Comparison of ENCODE assay signal across 8 cellular contexts in the genomic region with DNA sequence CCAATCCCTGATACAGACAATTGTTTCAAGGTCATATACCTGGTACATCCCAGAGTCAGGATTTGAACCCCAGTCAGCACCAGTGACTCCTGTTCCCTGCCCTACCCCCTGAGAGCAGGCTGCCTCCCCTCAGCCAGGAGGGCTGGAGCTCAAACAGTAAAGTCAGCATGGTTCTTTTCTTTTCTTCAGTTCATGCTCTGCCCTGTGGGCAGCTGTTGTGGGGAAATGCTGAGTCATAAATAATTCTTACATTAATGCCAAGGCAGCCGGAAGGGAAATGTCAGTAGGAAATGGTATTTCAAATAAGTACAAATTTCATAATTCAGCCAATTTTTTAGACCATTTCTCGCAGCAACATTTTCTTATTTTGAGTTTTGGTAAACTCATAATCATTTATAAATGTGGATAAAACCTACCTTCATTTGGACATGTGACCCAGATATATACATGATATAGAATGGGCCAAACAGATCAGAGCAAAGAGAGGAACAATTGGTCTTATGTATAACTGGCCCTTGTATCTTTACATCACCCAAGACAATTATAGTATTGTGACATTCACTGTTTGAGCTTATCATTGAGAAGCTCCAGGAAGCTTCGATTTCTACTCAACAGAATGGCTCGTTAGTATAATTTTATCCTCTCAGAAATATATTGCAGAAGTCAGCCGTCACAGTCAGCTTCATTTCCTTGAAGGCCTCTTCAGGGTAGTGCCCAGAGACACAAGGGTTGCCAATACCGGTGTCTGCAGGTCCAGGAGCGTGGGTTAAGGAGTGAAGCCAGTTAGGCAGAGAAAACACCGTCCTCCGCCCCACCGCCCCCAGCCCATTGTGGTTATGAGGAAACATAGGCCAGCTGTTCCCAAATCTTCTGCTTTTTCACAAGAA. TPM values are rescaled to one million over a fixed set of nuclear protein-coding genes. Genes with fewer than 3 reads are reported as not detected.
DNase-seq lines count a peak whose midpoint lies in the region; ATAC-seq, FAIRE-seq and TF ChIP-seq lines count a peak whose summit lies in the region.

No MANE protein-coding gene starts in this region.

- DNase-seq in stimulated activated CD4-positive, alpha-beta T cell treated with anti-CD3 and anti-CD28 coated beads, Interleukin-15, amount 100 ng/mL, for 24 hours = peak; percentile 22
- DNase-seq in stimulated activated CD4-positive, alpha-beta T cell treated with anti-CD3 and anti-CD28 coated beads, Interleukin-2, amount 100 ng/mL, for 48 hours = no peak
- peak; percentile 72 for DNase-seq in MG63
- no peak for DNase-seq in GM12878 (ENCODE audit: low read depth, low spot score)
- DNase-seq in lung (ENCODE audit: low spot score) = peak; percentile 52
- no peak for DNase-seq in T-helper 17 cell
- DNase-seq in BE2C = no peak

- no peak overlapping the region for H3K4me3 Mint-ChIP-seq in T-helper 17 cell

- BruUV-seq in GM12878 (replicated peaks; lab: Mats Ljungman, UMichigan) = no TSS peak

- no peak for TF ChIP-seq RAD21 in GM12878 (IDR thresholded peaks at IDR 0.05; ENCODE audit: insufficient read depth, low read depth, low read length)

- H2AFZ ChIP-seq in GM12878 (ENCODE audit: control insufficient read depth, low read depth, low read length) = peak overlapping the region; percentile 67

- FAIRE-seq in GM12878 (lab: Jason Lieb, UNC) = no peak

- intact Hi-C loops in GM12878 (cut with micrococcal nuclease; ENCODE audit: unreplicated experiment) = no loop called here

- peak; percentile 45 for ATAC-seq in GM12878
- ATAC-seq in lung (ENCODE audit: insufficient read depth, low FRiP score) = peak; percentile 73
- no peak for ATAC-seq in T-helper 17 cell
- no peak for ATAC-seq in HG03108 (IDR thresholded peaks at IDR 0.05; ENCODE audit: unreplicated experiment)

- peaks cover 31% of the 10 kb centered on the region for H3K4me1 ChIP-seq in GM12878 (ENCODE audit: control insufficient read depth, insufficient read depth, low read length)
- H3K4me1 ChIP-seq in lung (ENCODE audit: control insufficient read depth in 2 of 2, insufficient read depth in 2 of 2, low read length in 2 of 2) = peaks cover 0 to 2% of the 10 kb centered on the region in 2 donors
- H3K4me1 ChIP-seq in BE2C = peaks cover 8% of the 10 kb centered on the region

- no peak for TF ChIP-seq EP300 in GM12878 (IDR thresholded peaks at IDR 0.05; ENCODE audit: borderline replicate concordance in 1 of 2, control insufficient read depth in 1 of 2, low read depth in 2 of 2, low read length in 2 of 2)

- H3K27ac ChIP-seq in GM12878 (ENCODE audit: control insufficient read depth, insufficient read depth) (no peak overlapping the region; the same call in 1 of the 2 replicates), lung (ENCODE audit: low read depth in 1 of 2, low read length in 1 of 2) (peak overlapping the region in 1 of 2 donors; percentile 79)

- no peak overlapping the region for H3K27ac Mint-ChIP-seq in T-helper 17 cell

- peak overlapping the region; percentile 47; the same call in 1 of the 2 replicates for H3K4me2 ChIP-seq in GM12878 (ENCODE audit: control insufficient read depth, insufficient read depth)

- CTCF ChIA-PET in GM12878 (lab: Yijun Ruan, JAX) = interaction anchor here (0.7 to 2.2 kb wide), 4 partner anchors 10 to 446 kb away, joined by 3 to 7 read pairs (median 4); no protein-coding TSS in a partner anchor

- POLR2A ChIA-PET in GM12878 (lab: Charles Lee) = interaction anchor here (1.6 kb wide), 1 partner anchor 58 kb away, joined by 6 read pairs; no protein-coding TSS in a partner anchor

- RAD21 ChIA-PET in GM12878 (lab: Charles Lee; ENCODE audit: unreplicated experiment) = interaction anchor here (0.9 to 2.0 kb wide), 3 partner anchors 9 to 45 kb away, joined by 3 to 8 read pairs (median 6); no protein-coding TSS in a partner anchor

- in situ Hi-C loops in GM12878 (cut with MboI) = no loop called here

- TF ChIP-seq POLR2A in GM12878 (IDR thresholded peaks at IDR 0.05; ENCODE audit: low read depth, low read length) = no peak

- H3K9me3 ChIP-seq in MG63 (no peaks in the 10 kb centered on the region), GM12878 (replicated peaks; ENCODE audit: control insufficient read depth, insufficient read depth, low read length) (no peaks in the 10 kb centered on the region), lung (ENCODE audit: control insufficient read depth in 2 of 2, insufficient read depth in 1 of 2, low read length in 1 of 2) (no peaks in the 10 kb centered on the region), T-helper 17 cell (ENCODE audit: control insufficient read depth, low read length, poor library complexity, severe bottlenecking) (no peaks in the 10 kb centered on the region), BE2C (no peaks in the 10 kb centered on the region)

- H3K36me3 Mint-ChIP-seq in T-helper 17 cell (ENCODE audit: low read depth) = peaks cover 2% of the 10 kb centered on the region

- no peaks in the 10 kb centered on the region for H3K27me3 Mint-ChIP-seq in T-helper 17 cell

- SMC1A ChIA-PET in GM12878 (lab: Charles Lee; ENCODE audit: uncharacterized antibody, unreplicated experiment) = interaction anchor here (0.8 to 13.3 kb wide), 13 partner anchors 8 to 96 kb away, joined by 3 to 191 read pairs (median 4); no protein-coding TSS in a partner anchor

- H3K27me3 ChIP-seq in MG63 = no peaks in the 10 kb centered on the region
- no peaks in the 10 kb centered on the region for H3K27me3 ChIP-seq in GM12878 (replicated peaks in 1 of 2; ENCODE audit: control insufficient read depth in 2 of 2, insufficient read depth in 2 of 2, low read length in 1 of 2)
- H3K27me3 ChIP-seq in lung (ENCODE audit: control insufficient read depth, insufficient read depth) = no peaks in the 10 kb centered on the region
- no peaks in the 10 kb centered on the region for H3K27me3 ChIP-seq in BE2C

- TF ChIP-seq CTCF in GM12878 (IDR thresholded peaks at IDR 0.05 in 2 of 3, conservative IDR thresholded peaks at IDR 0.05 in 1 of 3; ENCODE audit: control insufficient read depth in 2 of 3, extremely low read depth in 1 of 3, insufficient read depth in 1 of 3, low read depth in 3 of 3, low read length in 3 of 3) (no peak), lung (IDR thresholded peaks at IDR 0.05; ENCODE audit: control extremely low read depth, extremely low read depth) (no peak), BE2C (IDR thresholded peaks at IDR 0.05; ENCODE audit: low read depth, low read length) (no peak)

- H3K4me1 Mint-ChIP-seq in T-helper 17 cell = peaks cover 17% of the 10 kb centered on the region

- no peaks in the 10 kb centered on the region for H4K20me1 ChIP-seq in GM12878 (ENCODE audit: control insufficient read depth, insufficient read depth)

- WGBS in GM12878 (ENCODE audit: insufficient coverage, insufficient replicate concordance, low lambda C conversion rate, missing lambda C conversion rate) = 51% methylated on average over 10 of the region's 10 CpGs
- 30 to 53% methylated on average over 10 of the region's 10 CpGs for WGBS in lung, 2 donors

- H3K79me2 ChIP-seq in GM12878 (ENCODE audit: control insufficient read depth, insufficient read depth, low read length) = no peaks in the 10 kb centered on the region

- no peak overlapping the region for H3K9ac ChIP-seq in GM12878 (ENCODE audit: control insufficient read depth, insufficient read depth, low read length)

- H3K36me3 ChIP-seq in MG63 (no peaks in the 10 kb centered on the region), GM12878 (ENCODE audit: control insufficient read depth in 2 of 2, insufficient read depth in 2 of 2, low read length in 1 of 2) (no peaks in the 10 kb centered on the region), lung (ENCODE audit: control insufficient read depth in 2 of 2, insufficient read depth in 2 of 2, low read length in 2 of 2) (no peaks in the 10 kb centered on the region), BE2C (no peaks in the 10 kb centered on the region)

- H3K4me3 ChIP-seq in MG63 = no peak overlapping the region
- H3K4me3 ChIP-seq in GM12878 = no peak overlapping the region
- H3K4me3 ChIP-seq in lung = no peak overlapping the region
- no peak overlapping the region for H3K4me3 ChIP-seq in BE2C (ENCODE audit: low read depth, low read length)

RNA-seq across cellular contexts. Expression of a gene that starts 28.0 kb away (rescaled TPM):
- total RNA-seq in MG63 (2014; rRNA removed; shearing (Covaris generic); ENCODE audit: low replicate concordance) = not detected in 2 replicates
- total RNA-seq in GM12878 (2013; cell fraction: nucleolus; rRNA removed) = not detected in 2 replicates
- total RNA-seq in GM12878 (2014; rRNA removed) (not detected in 2 replicates), GM12878 (2014; rRNA removed; fragmentation: Illumina TruSeq; extraction: Trizol) (not detected in 2 replicates), GM12878 (2021) (not detected in 2 replicates), lung (not detected), T-helper 17 cell (not detected)
- polyA plus RNA-seq in GM12878 (2011; ENCODE audit: low read depth) = not detected
- polyA plus RNA-seq in GM12878 (2011; rRNA removed) (not detected in 2 replicates), GM12878 (2014; fragmentation: Illumina TruSeq; extraction: Trizol) (not detected in 2 replicates), GM12878 (2014; fragmentation: Nextera tagmentation; extraction: Ambion mirVana) (not detected), GM12878 (2014; rRNA removed) (not detected in 2 replicates), GM12878 (2016; fragmentation: Nextera tagmentation; extraction: Ambion mirVana) (not detected), lung (not detected)
- not detected in 2 replicates for polyA plus RNA-seq in GM12878 (2011; cell fraction: cytosol; rRNA removed)
- not detected in 2 replicates for polyA plus RNA-seq in GM12878 (2011; cell fraction: nucleus; rRNA removed)
- polyA plus RNA-seq in GM12878 (2012) = not detected in 2 replicates
- polyA minus RNA-seq in GM12878 (2011; rRNA and poly(A)+ RNA removed) = not detected in 2 replicates
- not detected in 2 replicates for polyA minus RNA-seq in GM12878 (2011; cell fraction: cytosol; rRNA and poly(A)+ RNA removed)
- not detected in 2 replicates for polyA minus RNA-seq in GM12878 (2011; cell fraction: nucleus; rRNA and poly(A)+ RNA removed)
- polyA plus RNA-seq in BE2C (2012; ENCODE audit: insufficient read depth, insufficient read length, low read depth) = not detected

RNA-seq across cellular contexts. Expression of a gene that starts 36.7 kb away (rescaled TPM):
- total RNA-seq in MG63 (2014; rRNA removed; shearing (Covaris generic); ENCODE audit: low replicate concordance) = not detected in 2 replicates
- total RNA-seq in GM12878 (2013; cell fraction: nucleolus; rRNA removed) = not detected in 2 replicates
- not detected in 2 replicates for total RNA-seq in GM12878 (2014; rRNA removed)
- total RNA-seq in GM12878 (2014; rRNA removed; fragmentation: Illumina TruSeq; extraction: Trizol) = not detected in 2 replicates
- total RNA-seq in GM12878 (2021) = not detected in 2 replicates
- polyA plus RNA-seq in GM12878 (2011; ENCODE audit: low read depth) = not detected
- polyA plus RNA-seq in GM12878 (2011; rRNA removed) = 0.03 TPM in 1 of 2 replicates, not detected in the other
- not detected in 2 replicates for polyA plus RNA-seq in GM12878 (2011; cell fraction: cytosol; rRNA removed)
- polyA plus RNA-seq in GM12878 (2011; cell fraction: nucleus; rRNA removed) = not detected in 2 replicates
- not detected in 2 replicates for polyA plus RNA-seq in GM12878 (2012)
- polyA plus RNA-seq in GM12878 (2014; fragmentation: Illumina TruSeq; extraction: Trizol) = not detected in 2 replicates
- under 1 TPM in 1 of 2 experiments, not detected in 1; 0.04 TPM for polyA plus RNA-seq in GM12878 (2014; fragmentation: Nextera tagmentation; extraction: Ambion mirVana)
- not detected in 2 replicates for polyA plus RNA-seq in GM12878 (2014; rRNA removed)
- under 1 TPM in 1 of 2 experiments, not detected in 1; 0.07 TPM for polyA plus RNA-seq in GM12878 (2016; fragmentation: Nextera tagmentation; extraction: Ambion mirVana)
- polyA minus RNA-seq in GM12878 (2011; rRNA and poly(A)+ RNA removed) = not detected in 2 replicates
- not detected in 2 replicates for polyA minus RNA-seq in GM12878 (2011; cell fraction: cytosol; rRNA and poly(A)+ RNA removed)
- not detected in 2 replicates for polyA minus RNA-seq in GM12878 (2011; cell fraction: nucleus; rRNA and poly(A)+ RNA removed)
- total RNA-seq in lung = not detected
- under 1 TPM in 1 of 2 donors, not detected in 1; 0.09 TPM for polyA plus RNA-seq in lung
- total RNA-seq in T-helper 17 cell = not detected
- polyA plus RNA-seq in BE2C (2012; ENCODE audit: insufficient read depth, insufficient read length, low read depth) = not detected

RNA-seq across cellular contexts. Expression of a gene that starts 56.2 kb away (rescaled TPM):
- 68.6 and 100 TPM in 2 replicates for total RNA-seq in MG63 (2014; rRNA removed; shearing (Covaris generic); ENCODE audit: low replicate concordance)
- total RNA-seq in GM12878 (2013; cell fraction: nucleolus; rRNA removed) = 90.3 and 96.0 TPM in 2 replicates
- total RNA-seq in GM12878 (2014; rRNA removed) = 97.1 and 100 TPM in 2 replicates
- 78.2 and 80.7 TPM in 2 replicates for total RNA-seq in GM12878 (2014; rRNA removed; fragmentation: Illumina TruSeq; extraction: Trizol)
- total RNA-seq in GM12878 (2021) = 108 and 113 TPM in 2 replicates
- 33.7 TPM for polyA plus RNA-seq in GM12878 (2011; ENCODE audit: low read depth)
- polyA plus RNA-seq in GM12878 (2011; rRNA removed) = 228 and 243 TPM in 2 replicates
- 200 and 228 TPM in 2 replicates for polyA plus RNA-seq in GM12878 (2011; cell fraction: cytosol; rRNA removed)
- polyA plus RNA-seq in GM12878 (2011; cell fraction: nucleus; rRNA removed) = 112 and 150 TPM in 2 replicates
- polyA plus RNA-seq in GM12878 (2012) = 32.7 and 53.4 TPM in 2 replicates
- 78.4 and 96.3 TPM in 2 replicates for polyA plus RNA-seq in GM12878 (2014; fragmentation: Illumina TruSeq; extraction: Trizol)
- polyA plus RNA-seq in GM12878 (2014; fragmentation: Nextera tagmentation; extraction: Ambion mirVana) = 10 to 100 TPM; 28.6 to 53.2 TPM
- 76.3 and 82.7 TPM in 2 replicates for polyA plus RNA-seq in GM12878 (2014; rRNA removed)
- polyA plus RNA-seq in GM12878 (2016; fragmentation: Nextera tagmentation; extraction: Ambion mirVana) = 1 to 10 TPM; 7.3 to 8.8 TPM
- 410 and 440 TPM in 2 replicates for polyA minus RNA-seq in GM12878 (2011; rRNA and poly(A)+ RNA removed)
- polyA minus RNA-seq in GM12878 (2011; cell fraction: cytosol; rRNA and poly(A)+ RNA removed) = 96.4 and 106 TPM in 2 replicates
- polyA minus RNA-seq in GM12878 (2011; cell fraction: nucleus; rRNA and poly(A)+ RNA removed) = 68.8 and 110 TPM in 2 replicates
- total RNA-seq in lung = 10 to 100 TPM; 58.9 to 90.2 TPM
- 100 to 1,000 TPM in 1 of 2 donors, 10 to 100 TPM in 1; 22.4 to 142 TPM for polyA plus RNA-seq in lung
- 10 to 100 TPM; 66.6 to 68.3 TPM for total RNA-seq in T-helper 17 cell
- 56.5 TPM for polyA plus RNA-seq in BE2C (2012; ENCODE audit: insufficient read depth, insufficient read length, low read depth)

Comparison
In these comparisons a context has a peak if more than half of its experiments do, and no peak if none do; other contexts are left out.
1. DNase-seq: peak in stimulated activated CD4-positive, alpha-beta T cell treated with anti-CD3 and anti-CD28 coated beads, Interleukin-15, amount 100 ng/mL, for 24 hours (single experiment), MG63 (single experiment) and lung (single experiment); none in stimulated activated CD4-positive, alpha-beta T cell treated with anti-CD3 and anti-CD28 coated beads, Interleukin-2, amount 100 ng/mL, for 48 hours (0 of 2), GM12878 (single experiment), T-helper 17 cell (0 of 3) and BE2C (single experiment).
2. ATAC-seq: peak in GM12878 (single experiment) and lung (single experiment); none in T-helper 17 cell (single experiment) and HG03108 (single experiment).